ENCODE assay signal across 8 cellular contexts in the genomic region with DNA sequence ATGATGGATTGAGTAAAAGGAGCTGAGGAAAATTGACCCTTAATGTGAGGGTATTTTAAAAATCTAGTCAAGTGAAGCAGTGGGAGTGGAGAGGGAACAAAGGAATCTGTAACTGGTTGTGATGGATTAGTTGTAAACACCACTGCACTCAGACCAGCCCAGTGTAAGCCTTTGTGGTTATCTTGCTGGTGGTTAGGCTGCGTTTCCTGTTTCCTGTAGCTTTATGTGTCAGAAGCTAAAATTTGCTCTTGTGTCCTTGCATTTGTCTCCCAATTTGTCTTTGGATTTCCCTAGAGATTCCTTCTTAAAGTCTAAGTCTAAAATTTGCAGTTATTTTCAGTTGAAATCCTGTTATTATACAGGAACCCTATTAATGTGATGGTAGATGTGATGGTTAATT. TPM values are rescaled to one million over a fixed set of nuclear protein-coding genes. Genes with fewer than 3 reads are reported as not detected.
DNase-seq lines count a peak whose midpoint lies in the region; ATAC-seq, FAIRE-seq and TF ChIP-seq lines count a peak whose summit lies in the region.

No MANE protein-coding gene starts in this region.

- peak overlapping the region; percentile 28 for H3K4me2 ChIP-seq in Loucy (ENCODE audit: low read depth, low read length, poor library complexity, severe bottlenecking)

- peak; percentile 99 for ATAC-seq in GM21576 (IDR thresholded peaks at IDR 0.05; ENCODE audit: unreplicated experiment)

- H3K9ac ChIP-seq in Loucy (ENCODE audit: low read depth, low read length, poor library complexity, severe bottlenecking): no peak overlapping the region

- H3K27ac ChIP-seq in esophagus muscularis mucosa (replicated peaks in 1 of 4): no peak overlapping the region

- peak; percentile 89 for FAIRE-seq in GM12891 (lab: Jason Lieb, UNC)

- H3K27me3 ChIP-seq in Loucy (ENCODE audit: insufficient read depth, low read length, poor library complexity, severe bottlenecking) (no peaks in the 10 kb centered on the region), esophagus muscularis mucosa (no peaks in the 10 kb centered on the region)

- TF ChIP-seq EP300 in esophagus muscularis mucosa (IDR thresholded peaks at IDR 0.05): no peak

- no peaks in the 10 kb centered on the region for H3F3A ChIP-seq in Loucy (ENCODE audit: low read depth)

- no peak for TF ChIP-seq POLR2A in GM12891 (IDR thresholded peaks at IDR 0.05; ENCODE audit: low read depth, low read length)
- TF ChIP-seq POLR2A in esophagus muscularis mucosa (IDR thresholded peaks at IDR 0.05; ENCODE audit: low read depth): no peak

- no peaks in the 10 kb centered on the region for H3K9me2 ChIP-seq in Loucy (replicated peaks; ENCODE audit: low read depth, low read length)

- DNase-seq in GM12891 (ENCODE audit: insufficient read length, low spot score) (no peak), fibroblast of pulmonary artery (ENCODE audit: low read depth) (peak; percentile 64), T-helper 9 cell (no peak), HUDEP-2 (lab: John Stamatoyannopoulos, UW; ENCODE audit: unreplicated experiment in 76 of 76) (no peak), esophagus muscularis mucosa (ENCODE audit: extremely low spot score) (no peak)
- no peak for DNase-seq in activated CD8-positive, alpha-beta memory T cell treated with anti-CD3 and anti-CD28 coated beads, Interleukin-2, amount 50 U/mL, for 4 hours

- 0% methylated on average over 1 of the region's 1 CpG for WGBS in esophagus muscularis mucosa

- H3K9me3 ChIP-seq in Loucy (ENCODE audit: insufficient read depth, low read depth, low read length): peaks cover 19% of the 10 kb centered on the region
- H3K9me3 ChIP-seq in esophagus muscularis mucosa: peaks cover 0 to 3% (median 0%) of the 10 kb centered on the region in 4 donors

- intact Hi-C loops in esophagus muscularis mucosa (cut with DNase I): no loop called here

- H3K4me1 ChIP-seq in Loucy (ENCODE audit: insufficient read depth, low read length, poor library complexity, severe bottlenecking) (peaks cover 7% of the 10 kb centered on the region), esophagus muscularis mucosa (no peaks in the 10 kb centered on the region)

- no peak overlapping the region for H2AFZ ChIP-seq in Loucy (ENCODE audit: low read length)

- no peak for TF ChIP-seq CTCF in Loucy (conservative IDR thresholded peaks at IDR 0.05; ENCODE audit: low read length)
- no peak for TF ChIP-seq CTCF in fibroblast of pulmonary artery (IDR thresholded peaks at IDR 0.05; ENCODE audit: low read length, missing control alignments)
- TF ChIP-seq CTCF in esophagus muscularis mucosa (IDR thresholded peaks at IDR 0.05): no peak

- no peaks in the 10 kb centered on the region for H3K79me2 ChIP-seq in Loucy (ENCODE audit: insufficient read depth, low read length)

- H3K36me3 ChIP-seq in Loucy (ENCODE audit: insufficient read depth, low read length): no peaks in the 10 kb centered on the region
- no peaks in the 10 kb centered on the region for H3K36me3 ChIP-seq in esophagus muscularis mucosa

- H3K4me3 ChIP-seq in Loucy (ENCODE audit: low read length, poor library complexity, severe bottlenecking): peak overlapping the region; percentile 0
- H3K4me3 ChIP-seq in fibroblast of pulmonary artery (replicated peaks; ENCODE audit: low read depth, low read length): no peak overlapping the region
- no peak overlapping the region for H3K4me3 ChIP-seq in esophagus muscularis mucosa

- no peaks in the 10 kb centered on the region for H4K20me1 ChIP-seq in Loucy (ENCODE audit: insufficient read depth, low read length, poor library complexity, severe bottlenecking)

TF ChIP-seq in GM12891, 5 proteins besides CTCF, POLR2A, EP300 and RAD21:
- TF ChIP-seq POLR2AphosphoS5 (IDR thresholded peaks at IDR 0.05; ENCODE audit: low read depth, low read length) (no peak), SPI1 (IDR thresholded peaks at IDR 0.05; ENCODE audit: low read depth, low read length) (peak; percentile 67), POU2F2 (IDR thresholded peaks at IDR 0.05; ENCODE audit: low read depth, low read length) (no peak)

RNA-seq across cellular contexts. Expression of gene IFNA21, which starts 6.3 kb away (rescaled TPM):
- polyA plus RNA-seq in GM12891 (2012; ENCODE audit: low read depth, missing spikeins): not detected
- total RNA-seq in esophagus muscularis mucosa: not detected

RNA-seq across cellular contexts. Expression of gene IFNW1, which starts 18.5 kb away (rescaled TPM):
- polyA plus RNA-seq in GM12891 (2012; ENCODE audit: low read depth, missing spikeins): 0.05 TPM
- total RNA-seq in esophagus muscularis mucosa: not detected

RNA-seq across cellular contexts. Expression of gene IFNA4, which starts 27.2 kb away (rescaled TPM):
- polyA plus RNA-seq in GM12891 (2012; ENCODE audit: low read depth, missing spikeins): not detected
- total RNA-seq in esophagus muscularis mucosa: not detected

RNA-seq across cellular contexts. Expression of gene IFNA7, which starts 41.8 kb away (rescaled TPM):
- polyA plus RNA-seq in GM12891 (2012; ENCODE audit: low read depth, missing spikeins): not detected
- not detected for total RNA-seq in esophagus muscularis mucosa

RNA-seq across cellular contexts. Expression of gene IFNA10, which starts 46.8 kb away (rescaled TPM):
- polyA plus RNA-seq in GM12891 (2012; ENCODE audit: low read depth, missing spikeins): not detected
- not detected for total RNA-seq in esophagus muscularis mucosa
